Comparison of ENCODE assay signal across 24 cellular contexts in genomic region chr6:166898910-166899309, GRCh38. TPM values are rescaled to one million over a fixed set of nuclear protein-coding genes. Genes with fewer than 3 reads are reported as not detected.
A peak's percentile ranks its signal among the peaks of the same experiment; 100 is the strongest.
DNase-seq lines count a peak whose midpoint lies in the region; ATAC-seq, FAIRE-seq and TF ChIP-seq lines count a peak whose summit lies in the region.
"Had no signal": no experiment of that assay in that cellular context is flagged by ENCODE, and none has a peak within 500 bp of the region (broad histone marks: within the 10 kb centered on the region; RNA-seq: fewer than 3 reads in every experiment).

No MANE protein-coding gene starts in this region.

- no peak for FAIRE-seq in H1 (lab: Jason Lieb, UNC)
- FAIRE-seq: A204.1, GM18507 had no signal

- H3K27me3 ChIP-seq in H1 (replicated peaks in 1 of 4; ENCODE audit: control insufficient read depth in 3 of 4, extremely low read depth in 1 of 4, insufficient read depth in 3 of 4, low read length in 3 of 4): no peaks in the 10 kb centered on the region; a peak in 1 of 7 replicates
- no peaks in the 10 kb centered on the region for H3K27me3 ChIP-seq in neuronal stem cell (ENCODE audit: control insufficient read depth in 3 of 3, insufficient read depth in 3 of 3, low read depth in 1 of 3, low read length in 3 of 3)
- H3K27me3 ChIP-seq in endodermal cell (ENCODE audit: control insufficient read depth, insufficient read depth, low read length, poor library complexity, severe bottlenecking): no peaks in the 10 kb centered on the region
- H3K27me3 ChIP-seq: BE2C; BLaER1 treated with 17β-estradiol and CSF1 and Interleukin-3, amounts not matched to agents 10 nM and 100 nM had no signal

- H3K27ac ChIP-seq in H1 (ENCODE audit: low read depth, low read length): no peak overlapping the region
- no peak overlapping the region for H3K27ac ChIP-seq in neuronal stem cell (replicated peaks; ENCODE audit: low read length)
- H3K27ac ChIP-seq in endodermal cell (ENCODE audit: low read depth, low read length): no peak overlapping the region
- H3K27ac ChIP-seq: 22Rv1; BLaER1 treated with 17β-estradiol and CSF1 and Interleukin-3, amounts not matched to agents 10 nM and 100 nM had no signal

- TF ChIP-seq EP300 in H1 (IDR thresholded peaks at IDR 0.05; ENCODE audit: borderline replicate concordance in 1 of 2, low read depth in 2 of 2, low read length in 2 of 2): no peak

- no peak overlapping the region for H3K4me3 Mint-ChIP-seq in activated CD4-positive, alpha-beta T cell treated with anti-CD3 and anti-CD28 coated beads, Interleukin-2, amount 10 ng/mL, durations not matched to agents 24 days and 14 days
- no peak overlapping the region for H3K4me3 Mint-ChIP-seq in memory B cell
- H3K4me3 Mint-ChIP-seq in endodermal cell: no peak overlapping the region
- H3K4me3 Mint-ChIP-seq: CD14-positive monocyte; CD4-positive, alpha-beta T cell; CD8-positive, alpha-beta memory T cell had no signal

- CTCF ChIA-PET in H1 (lab: Charles Lee; ENCODE audit: partially characterized antibody): no interaction called here

- H2BK15ac ChIP-seq in H1 (ENCODE audit: low read length): no peak overlapping the region
- H2BK15ac ChIP-seq in neuronal stem cell (ENCODE audit: low read length): no peak overlapping the region

- TF ChIP-seq RAD21 in H1 (IDR thresholded peaks at IDR 0.05 in 1 of 2, conservative IDR thresholded peaks at IDR 0.05 in 1 of 2; ENCODE audit: low read depth in 2 of 2, low read length in 2 of 2): no peak

- no peaks in the 10 kb centered on the region for H3K79me2 ChIP-seq in H1 (ENCODE audit: control insufficient read depth in 1 of 2, insufficient read depth in 2 of 2, low read length in 2 of 2)

- no peak overlapping the region for H4K5ac ChIP-seq in H1 (ENCODE audit: insufficient read length, low read depth, low read length)

- 0 out of 2 replicates have a peak overlapping the region, but pooled peaks have one; percentile 0 for H4K8ac ChIP-seq in H1 (ENCODE audit: extremely low read depth, insufficient read depth, low read length)
- no peak overlapping the region for H4K8ac ChIP-seq in neuronal stem cell (ENCODE audit: low read depth, low read length)

- no peaks in the 10 kb centered on the region for H3K9me3 ChIP-seq in H1 (ENCODE audit: insufficient read depth in 2 of 2, low read depth in 1 of 2, low read length in 1 of 2)
- H3K9me3 ChIP-seq in neuronal stem cell (replicated peaks in 1 of 2; ENCODE audit: control insufficient read depth in 2 of 2, insufficient read depth in 1 of 2, low read depth in 1 of 2, low read length in 2 of 2): peaks cover 0 to 13% of the 10 kb centered on the region in 2 donors
- no peaks in the 10 kb centered on the region for H3K9me3 ChIP-seq in endodermal cell (ENCODE audit: control insufficient read depth, low read length)
- H3K9me3 ChIP-seq: BE2C; BLaER1 treated with 17β-estradiol and CSF1 and Interleukin-3, amounts not matched to agents 10 nM and 100 nM had no signal

- H4K91ac ChIP-seq in H1 (replicated peaks; ENCODE audit: insufficient read length, low read length): peak overlapping the region; percentile 27
- no peak overlapping the region for H4K91ac ChIP-seq in neuronal stem cell (ENCODE audit: low read depth, low read length, poor library complexity)

- H3K23me2 ChIP-seq in H1 (ENCODE audit: low read depth, low read length): no peaks in the 10 kb centered on the region

- no peak overlapping the region for H3K56ac ChIP-seq in H1 (replicated peaks; ENCODE audit: insufficient read length, low read depth, low read length)

- H3K14ac ChIP-seq in H1 (ENCODE audit: insufficient read length) (no peak overlapping the region), neuronal stem cell (ENCODE audit: low read length) (no peak overlapping the region)

- H3K4me3 ChIP-seq in H1 (ENCODE audit: extremely low read depth in 1 of 4, insufficient read depth in 2 of 4, low read depth in 3 of 4, low read length in 4 of 4) (no peak overlapping the region), neuronal stem cell (ENCODE audit: low read length in 2 of 2) (peak overlapping the region in 1 of 2 donors; percentile 56), endodermal cell (ENCODE audit: low read length) (no peak overlapping the region)
- H3K4me3 ChIP-seq: BLaER1 treated with 17β-estradiol and CSF1 and Interleukin-3, amounts not matched to agents 10 nM and 100 nM had no signal

- H3K18ac ChIP-seq in H1 (ENCODE audit: extremely low read depth, low read length) (no peak overlapping the region), neuronal stem cell (ENCODE audit: low read length) (no peak overlapping the region)

- no peaks in the 10 kb centered on the region for H3K9me3 Mint-ChIP-seq in activated CD4-positive, alpha-beta T cell treated with anti-CD3 and anti-CD28 coated beads, Interleukin-2, amount 10 ng/mL, durations not matched to agents 24 days and 14 days
- H3K9me3 Mint-ChIP-seq in memory B cell (peaks cover 18% of the 10 kb centered on the region), endodermal cell (peaks cover 24% of the 10 kb centered on the region)
- H3K9me3 Mint-ChIP-seq: CD4-positive, alpha-beta T cell had no signal

- H2BK120ac ChIP-seq in H1 (replicated peaks; ENCODE audit: low read depth, low read length) (no peak overlapping the region), neuronal stem cell (ENCODE audit: low read depth, low read length) (no peak overlapping the region)

- H3K4me2 ChIP-seq in H1 (ENCODE audit: insufficient read depth in 1 of 2, low read depth in 2 of 2, low read length in 2 of 2): no peak overlapping the region
- no peak overlapping the region for H3K4me2 ChIP-seq in neuronal stem cell (ENCODE audit: insufficient read depth, low read length, poor library complexity, severe bottlenecking)
- H3K4me2 ChIP-seq: BLaER1 treated with 17β-estradiol and CSF1 and Interleukin-3, amounts not matched to agents 10 nM and 100 nM had no signal

- no peak overlapping the region for H3K27ac Mint-ChIP-seq in activated CD4-positive, alpha-beta T cell treated with anti-CD3 and anti-CD28 coated beads, Interleukin-2, amount 10 ng/mL, durations not matched to agents 24 days and 14 days
- peak overlapping the region; percentile 50 for H3K27ac Mint-ChIP-seq in memory B cell
- H3K27ac Mint-ChIP-seq in endodermal cell: no peak overlapping the region
- H3K27ac Mint-ChIP-seq: CD14-positive monocyte; CD4-positive, alpha-beta T cell; CD8-positive, alpha-beta memory T cell had no signal

- POLR2A ChIA-PET in H1 (lab: Charles Lee; ENCODE audit: partially characterized antibody): no interaction called here

- peak; percentile 22 for DNase-seq in activated CD4-positive, alpha-beta T cell treated with anti-CD3 and anti-CD28 coated beads, Interleukin-2, amount 10 ng/mL, durations not matched to agents 24 days and 14 days
- no peak for DNase-seq in activated CD4-positive, alpha-beta T cell treated with anti-CD3 and anti-CD28 coated beads, Interleukin-2, amount 50 U/mL, for 4 hours
- DNase-seq in H1 (ENCODE audit: low read depth in 1 of 2, low spot score in 2 of 2) (no peak), memory B cell (ENCODE audit: low spot score in 2 of 2) (no peak), neuronal stem cell (ENCODE audit: low spot score) (no peak), cerebellar cortex (ENCODE audit: low spot score) (no peak), endodermal cell (no peak), sciatic nerve (ENCODE audit: low spot score) (no peak)
- DNase-seq: AML-193; BE2C; Calu3; CD4-positive, alpha-beta T cell; CD8-positive, alpha-beta memory T cell; DMS53; DMS79 treated with DMSO at 0.1 percent for 48 hours; GF-D8; GOT3; H7 had no signal

- no peaks in the 10 kb centered on the region for H3K36me3 Mint-ChIP-seq in activated CD4-positive, alpha-beta T cell treated with anti-CD3 and anti-CD28 coated beads, Interleukin-2, amount 10 ng/mL, durations not matched to agents 24 days and 14 days (ENCODE audit: low read depth)
- H3K36me3 Mint-ChIP-seq in memory B cell (peaks cover 23% of the 10 kb centered on the region), endodermal cell (ENCODE audit: low read depth) (peaks cover 13% of the 10 kb centered on the region)

- H3K23ac ChIP-seq in H1 (ENCODE audit: insufficient read length) (no peak overlapping the region), neuronal stem cell (ENCODE audit: low read depth, low read length, poor library complexity) (peak overlapping the region; percentile 21)

- H3K4me1 ChIP-seq in H1 (replicated peaks in 1 of 4; ENCODE audit: control insufficient read depth in 3 of 4, insufficient read depth in 4 of 4, low read length in 3 of 4) (peaks cover 0 to 4% (median 1%) of the 10 kb centered on the region in 4 experiments; a peak in 4 of 7 replicates), neuronal stem cell (ENCODE audit: control insufficient read depth in 2 of 2, insufficient read depth in 1 of 2, low read depth in 1 of 2, low read length in 2 of 2) (peaks cover 5 to 6% of the 10 kb centered on the region in 2 donors), endodermal cell (ENCODE audit: control insufficient read depth, insufficient read depth, low read length) (no peaks in the 10 kb centered on the region)
- H3K4me1 ChIP-seq: BE2C had no signal

- WGBS in H1 (ENCODE audit: extremely low coverage in 1 of 2, insufficient coverage in 1 of 2, insufficient read length in 1 of 2, insufficient replicate concordance in 2 of 2, low coverage in 1 of 2, low lambda C conversion rate in 2 of 2, missing lambda C conversion rate in 1 of 2), 2 experiments: 98% methylated on average over 35 of the region's 36 CpGs; no CpG with 5 or more reads in 1 of the 2 experiments
- no CpG with 5 or more reads among the region's 36 CpGs for WGBS in neuronal stem cell (ENCODE audit: extremely low coverage in 2 of 2, insufficient read length in 2 of 2, insufficient replicate concordance in 1 of 2), 2 donors
- WGBS in endodermal cell (ENCODE audit: insufficient coverage in 1 of 2, insufficient read length in 1 of 2), 2 experiments: 95% methylated on average over 36 of the region's 36 CpGs

- ATAC-seq in memory B cell (ENCODE audit: low read depth): no peak
- no peak for ATAC-seq in sciatic nerve
- ATAC-seq: HCT116 had no signal

- H3K9ac ChIP-seq in H1 (replicated peaks in 1 of 4; ENCODE audit: extremely low read depth in 1 of 4, low read depth in 3 of 4, low read length in 3 of 4) (no peak overlapping the region), neuronal stem cell (ENCODE audit: low read depth, low read length, poor library complexity) (peak overlapping the region; percentile 55), endodermal cell (ENCODE audit: extremely low read depth, low read length, poor library complexity, severe bottlenecking) (no peak overlapping the region)
- H3K9ac ChIP-seq: BLaER1 treated with 17β-estradiol and CSF1 and Interleukin-3, amounts not matched to agents 10 nM and 100 nM had no signal

- no peak overlapping the region for H2BK20ac ChIP-seq in H1 (ENCODE audit: low read length)

- no peak for TF ChIP-seq CTCF in H1 (IDR thresholded peaks at IDR 0.05; ENCODE audit: control extremely low read depth in 1 of 3, insufficient read depth in 1 of 3, low read depth in 1 of 3, low read length in 3 of 3)
- no peak for TF ChIP-seq CTCF in endodermal cell (conservative IDR thresholded peaks at IDR 0.05)

- H2AFZ ChIP-seq in H1 (ENCODE audit: low read length): no peak overlapping the region
- no peak overlapping the region for H2AFZ ChIP-seq in neuronal stem cell (ENCODE audit: low read length)

- TF ChIP-seq POLR2A in H1 (IDR thresholded peaks at IDR 0.05; ENCODE audit: control extremely low read depth in 1 of 2, low read depth in 2 of 2, low read length in 2 of 2): no peak

- no peaks in the 10 kb centered on the region for H3K79me1 ChIP-seq in H1 (ENCODE audit: low read depth, low read length)
- no peaks in the 10 kb centered on the region for H3K79me1 ChIP-seq in neuronal stem cell (ENCODE audit: low read depth, low read length)

- no peaks in the 10 kb centered on the region for H4K20me1 ChIP-seq in H1 (replicated peaks in 1 of 2; ENCODE audit: control insufficient read depth in 1 of 2, insufficient read depth in 2 of 2, low read length in 2 of 2)

- no peaks in the 10 kb centered on the region for H3K27me3 Mint-ChIP-seq in activated CD4-positive, alpha-beta T cell treated with anti-CD3 and anti-CD28 coated beads, Interleukin-2, amount 10 ng/mL, durations not matched to agents 24 days and 14 days
- no peaks in the 10 kb centered on the region for H3K27me3 Mint-ChIP-seq in memory B cell
- H3K27me3 Mint-ChIP-seq in endodermal cell (ENCODE audit: insufficient read depth): peaks cover 15% of the 10 kb centered on the region
- H3K27me3 Mint-ChIP-seq: CD4-positive, alpha-beta T cell; CD8-positive, alpha-beta memory T cell had no signal

- peak overlapping the region; percentile 69 for H3K4ac ChIP-seq in H1 (replicated peaks; ENCODE audit: insufficient read length, low read depth, low read length)
- no peak overlapping the region for H3K4ac ChIP-seq in neuronal stem cell (ENCODE audit: low read length)

- no peaks in the 10 kb centered on the region for H3K4me1 Mint-ChIP-seq in activated CD4-positive, alpha-beta T cell treated with anti-CD3 and anti-CD28 coated beads, Interleukin-2, amount 10 ng/mL, durations not matched to agents 24 days and 14 days
- H3K4me1 Mint-ChIP-seq in memory B cell (peaks cover 20% of the 10 kb centered on the region), endodermal cell (peaks cover 32% of the 10 kb centered on the region)
- H3K4me1 Mint-ChIP-seq: CD14-positive monocyte had no signal

- H2BK12ac ChIP-seq in H1 (ENCODE audit: low read depth, low read length) (no peak overlapping the region), neuronal stem cell (ENCODE audit: low read length) (peak overlapping the region; percentile 48)

- H2AK5ac ChIP-seq in H1 (ENCODE audit: low read depth, low read length) (no peak overlapping the region), neuronal stem cell (ENCODE audit: low read depth, low read length) (no peak overlapping the region)

- H3K36me3 ChIP-seq in H1 (ENCODE audit: control insufficient read depth in 2 of 4, insufficient read depth in 4 of 4, low read length in 3 of 4) (no peaks in the 10 kb centered on the region), neuronal stem cell (replicated peaks in 1 of 2; ENCODE audit: control insufficient read depth in 2 of 2, insufficient read depth in 2 of 2, low read length in 2 of 2) (no peaks in the 10 kb centered on the region), endodermal cell (ENCODE audit: control insufficient read depth, insufficient read depth, low read length) (no peaks in the 10 kb centered on the region)
- H3K36me3 ChIP-seq: BE2C had no signal

- H2BK5ac ChIP-seq in H1 (ENCODE audit: low read depth, low read length): no peak overlapping the region
- no peak overlapping the region for H2BK5ac ChIP-seq in neuronal stem cell (ENCODE audit: low read length)

- intact Hi-C loops in activated CD4-positive, alpha-beta T cell treated with anti-CD3 and anti-CD28 coated beads, Interleukin-2, amount 10 ng/mL, durations not matched to agents 24 days and 14 days (cut with micrococcal nuclease): no loop called here
- intact Hi-C loops in sciatic nerve (cut with DNase I): no loop called here

RNA-seq across cellular contexts. Expression of gene RNASET2, which starts 57.4 kb away (rescaled TPM):
- 93.3 and 108 TPM in 2 replicates for total RNA-seq in activated CD4-positive, alpha-beta T cell treated with anti-CD3 and anti-CD28 coated beads, Interleukin-2, amount 10 ng/mL, durations not matched to agents 24 days and 14 days
- 20.8 and 22.9 TPM in 2 replicates for total RNA-seq in H1 (2021; fragmentation: NEBNext Ultra II Directional; extraction: Animal tissue kit (Norgen Biotek cat#: 25700))
- 15.7 and 20.0 TPM in 2 replicates for polyA plus RNA-seq in H1 (2011; rRNA removed)
- 25.0 TPM for polyA plus RNA-seq in H1 (2011; cell fraction: cytosol; rRNA removed)
- polyA plus RNA-seq in H1 (2011; cell fraction: nucleus; rRNA removed): 20.2 TPM
- 16.6 to 23.1 TPM (median 19.5 TPM) in 4 replicates for polyA plus RNA-seq in H1 (2012, experiment 1 of 2)
- polyA plus RNA-seq in H1 (2012, experiment 2 of 2): 22.5 TPM
- 23.2 TPM for polyA plus RNA-seq in H1 (2013, experiment 1 of 2)
- polyA plus RNA-seq in H1 (2013, experiment 2 of 2): 22.2 TPM
- 8.1 and 12.3 TPM in 2 replicates for polyA minus RNA-seq in H1 (2011; rRNA and poly(A)+ RNA removed)
- 9.6 TPM for polyA minus RNA-seq in H1 (2011; cell fraction: cytosol; rRNA and poly(A)+ RNA removed)
- 11.1 TPM for polyA minus RNA-seq in H1 (2011; cell fraction: nucleus; rRNA and poly(A)+ RNA removed)
- polyA plus RNA-seq in neuronal stem cell (2013, experiment 1 of 2): 24.1 TPM
- polyA plus RNA-seq in neuronal stem cell (2013, experiment 2 of 2): 25.1 TPM
- total RNA-seq in endodermal cell (10 to 100 TPM; 25.8 to 29.3 TPM), sciatic nerve (70.4 TPM)
- polyA plus RNA-seq in endodermal cell (2013, experiment 1 of 2): 15.1 TPM
- 18.5 TPM for polyA plus RNA-seq in endodermal cell (2013, experiment 2 of 2)
